ENCODE assay signal across 11 cellular contexts in genomic region chrX:115268421-115268820, GRCh38. TPM values are rescaled to one million over a fixed set of nuclear protein-coding genes. Genes with fewer than 3 reads are reported as not detected.
DNase-seq lines count a peak whose midpoint lies in the region; TF ChIP-seq lines count a peak whose summit lies in the region.
"Had no signal": no experiment of that assay in that cellular context is flagged by ENCODE, and none has a peak within 500 bp of the region (broad histone marks: within the 10 kb centered on the region; RNA-seq: fewer than 3 reads in every experiment).

No MANE protein-coding gene starts in this region.

- WGBS in GM23248 (ENCODE audit: low coverage in 1 of 2, low lambda C conversion rate in 2 of 2, missing lambda C conversion rate in 2 of 2), 2 experiments: 31% methylated on average over 3 of the region's 3 CpGs

- H3K4me3 ChIP-seq in BE2C (ENCODE audit: low read depth, low read length): no peak overlapping the region
- no peak overlapping the region for H3K4me3 ChIP-seq in GM23248

- H3K79me2 ChIP-seq in GM23248 (ENCODE audit: insufficient read depth): no peaks in the 10 kb centered on the region

- H3K27me3 ChIP-seq in BE2C (no peaks in the 10 kb centered on the region), GM23248 (replicated peaks; ENCODE audit: insufficient read depth) (no peaks in the 10 kb centered on the region)

- in situ Hi-C loops in GM23248 (cut with MboI): no loop called here
- in situ Hi-C loops in SK-MEL-5 (cut with HindIII; ENCODE audit: low pct_unique_long_range_greater_than_20kb, low sequenced_read_pairs): no loop called here

- H3K9ac ChIP-seq in GM23248: no peak overlapping the region

- no peak overlapping the region for H2AFZ ChIP-seq in GM23248

- H4K20me1 ChIP-seq in GM23248 (ENCODE audit: insufficient read depth): no peaks in the 10 kb centered on the region

- no peaks in the 10 kb centered on the region for H3K9me2 ChIP-seq in GM23248 (ENCODE audit: insufficient read depth)

- H3K9me3 ChIP-seq in BE2C (no peaks in the 10 kb centered on the region), GM23248 (ENCODE audit: low read depth) (no peaks in the 10 kb centered on the region)

- peak; percentile 58 for TF ChIP-seq CTCF in BE2C (IDR thresholded peaks at IDR 0.05; ENCODE audit: low read depth, low read length)

- no peaks in the 10 kb centered on the region for H3F3A ChIP-seq in GM23248 (ENCODE audit: insufficient read depth)

- no peak overlapping the region for H3K27ac ChIP-seq in GM23248
- H3K27ac ChIP-seq: HL-60 had no signal

- H3K36me3 ChIP-seq in BE2C (no peaks in the 10 kb centered on the region), GM23248 (ENCODE audit: low read depth) (no peaks in the 10 kb centered on the region)

- H3K4me2 ChIP-seq in GM23248 (ENCODE audit: unreplicated experiment): no peak overlapping the region

- peak; percentile 7 for DNase-seq in BE2C
- DNase-seq in GM23248: peak; percentile 7
- peak; percentile 30 for DNase-seq in SK-MEL-5 (ENCODE audit: low read depth, low spot score)
- peak; percentile 15 for DNase-seq in iPS-NIHi11 (ENCODE audit: low spot score)
- DNase-seq in SKM-1 treated with dmso at 0.1 percent for 144 hours (lab: John Stamatoyannopoulos, UW; ENCODE audit: unreplicated experiment): no peak
- no peak for DNase-seq in islet precursor cell
- DNase-seq in activated CD4-positive, CD25-positive, alpha-beta regulatory T cell (lab: John Stamatoyannopoulos, UW): no peak
- DNase-seq in GF-D8 (lab: John Stamatoyannopoulos, UW): no peak
- DNase-seq: amygdala had no signal

- H3K4me1 ChIP-seq in BE2C: no peaks in the 10 kb centered on the region
- H3K4me1 ChIP-seq in GM23248 (ENCODE audit: insufficient read depth): no peaks in the 10 kb centered on the region

RNA-seq across cellular contexts. Expression of gene LUZP4, which starts 21.1 kb away (rescaled TPM):
- polyA plus RNA-seq in BE2C (2012; ENCODE audit: insufficient read depth, insufficient read length, low read depth): not detected
- total RNA-seq in GM23248 (2014; rRNA removed; shearing (Covaris generic)): not detected in 2 replicates
- not detected in 2 replicates for polyA plus RNA-seq in GM23248 (2016; fragmentation: Nextera tagmentation; extraction: Ambion mirVana)
- 19.1 and 22.2 TPM in 2 replicates for total RNA-seq in SK-MEL-5 (2014; rRNA removed; shearing (Covaris generic))
- 4.3 and 4.6 TPM in 2 replicates for polyA plus RNA-seq in SK-MEL-5 (2015; cell fraction: cytosol; rRNA removed)
- polyA plus RNA-seq in SK-MEL-5 (2015; cell fraction: nucleus; rRNA removed): 2.1 and 3.6 TPM in 2 replicates
- total RNA-seq: posterior vena cava had no signal

RNA-seq across cellular contexts. Expression of gene LRCH2, which starts 34.5 kb away (rescaled TPM):
- polyA plus RNA-seq in BE2C (2012; ENCODE audit: insufficient read depth, insufficient read length, low read depth): 8.8 TPM
- 2.3 and 2.4 TPM in 2 replicates for total RNA-seq in GM23248 (2014; rRNA removed; shearing (Covaris generic))
- 1.0 and 1.1 TPM in 2 replicates for polyA plus RNA-seq in GM23248 (2016; fragmentation: Nextera tagmentation; extraction: Ambion mirVana)
- total RNA-seq in SK-MEL-5 (2014; rRNA removed; shearing (Covaris generic)): 2.3 and 3.0 TPM in 2 replicates
- 2.3 and 2.4 TPM in 2 replicates for polyA plus RNA-seq in SK-MEL-5 (2015; cell fraction: cytosol; rRNA removed)
- polyA plus RNA-seq in SK-MEL-5 (2015; cell fraction: nucleus; rRNA removed): 3.4 and 3.8 TPM in 2 replicates

Comparison
In these comparisons a context has a peak if more than half of its experiments do, and no peak if none do; other contexts are left out.
1. DNase-seq: peak in BE2C (single experiment), GM23248 (single experiment), SK-MEL-5 (single experiment) and iPS-NIHi11 (single experiment); none in SKM-1 treated with dmso at 0.1 percent for 144 hours (single experiment), islet precursor cell (single experiment), activated CD4-positive, CD25-positive, alpha-beta regulatory T cell (0 of 4) and GF-D8 (single experiment).
2. RNA of gene LUZP4, which starts 21.1 kb away (total RNA-seq): 19.1 to 22.2 TPM in SK-MEL-5; not detected in GM23248; every median in the first group is over 10 times any median in the second.